ENCODE assay signal across 11 cellular contexts in genomic region chr1:152237093-152237492, GRCh38. TPM values are rescaled to one million over a fixed set of nuclear protein-coding genes. Genes with fewer than 3 reads are reported as not detected.
"Had no signal": no experiment of that assay in that cellular context is flagged by ENCODE, and none has a peak within 500 bp of the region (broad histone marks: within the 10 kb centered on the region; RNA-seq: fewer than 3 reads in every experiment).

No MANE protein-coding gene starts in this region.

- ATAC-seq: GM23338, HCT116 had no signal

- DNase-seq: GM23248, GOT3, H7, H9, HCEC 1CT, HFFc6 had no signal

- H3K9me3 Mint-ChIP-seq: HFFc6 had no signal

- H3K4me3 Mint-ChIP-seq: GM23338, H9, HFFc6 had no signal

- H3K27ac Mint-ChIP-seq: GM23338, H9, HFFc6 had no signal

- FAIRE-seq: H1, H54 had no signal

- H3K4me1 Mint-ChIP-seq: GM23338, H9 had no signal

RNA-seq across cellular contexts. Expression of gene HRNR, which starts 13.1 kb away (rescaled TPM):
- total RNA-seq: GM23248, GM23338, H1, H4, H7, H9, HFFc6 had no signal
